Comparison of ENCODE assay signal across 1 cellular context in the genomic region with DNA sequence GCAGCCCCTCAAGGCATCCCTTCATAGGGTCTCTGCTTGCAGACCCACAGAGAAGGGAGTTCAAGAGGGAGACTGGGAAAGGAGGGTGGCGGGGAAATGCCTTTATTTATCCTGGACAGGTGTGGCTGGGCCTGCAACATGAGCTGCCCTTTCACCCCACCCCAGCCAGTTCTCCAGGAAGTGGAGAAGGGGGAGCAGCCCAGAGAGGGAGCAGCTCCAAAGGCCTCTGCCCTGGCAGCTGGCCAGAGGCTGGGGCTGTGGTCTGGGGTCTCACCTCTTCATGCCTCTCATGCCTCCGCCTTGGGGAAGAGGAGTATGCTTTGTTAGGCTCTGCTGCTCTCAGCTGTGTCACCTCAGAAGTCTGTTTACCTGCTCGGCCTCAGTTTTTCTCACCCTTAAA.
TF ChIP-seq lines count a peak whose summit lies in the region.

No MANE protein-coding gene starts in this region.

TF ChIP-seq in K562, 482 proteins besides CTCF, POLR2A, EP300 and RAD21:
- TF ChIP-seq, protein P1, sequence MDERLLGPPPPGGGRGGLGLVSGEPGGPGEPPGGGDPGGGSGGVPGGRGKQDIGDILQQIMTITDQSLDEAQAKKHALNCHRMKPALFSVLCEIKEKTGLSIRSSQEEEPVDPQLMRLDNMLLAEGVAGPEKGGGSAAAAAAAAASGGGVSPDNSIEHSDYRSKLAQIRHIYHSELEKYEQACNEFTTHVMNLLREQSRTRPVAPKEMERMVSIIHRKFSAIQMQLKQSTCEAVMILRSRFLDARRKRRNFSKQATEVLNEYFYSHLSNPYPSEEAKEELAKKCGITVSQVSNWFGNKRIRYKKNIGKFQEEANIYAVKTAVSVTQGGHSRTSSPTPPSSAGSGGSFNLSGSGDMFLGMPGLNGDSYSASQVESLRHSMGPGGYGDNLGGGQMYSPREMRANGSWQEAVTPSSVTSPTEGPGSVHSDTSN (CRISPR knock-in tag; IDR thresholded peaks at IDR 0.05; ENCODE audit: low read depth), result no peak
- TF ChIP-seq, protein P1 (tag; conservative IDR thresholded peaks at IDR 0.05; ENCODE audit: low read depth), result no peak
- TF ChIP-seq ZNF143 (CRISPR knock-in tag; IDR thresholded peaks at IDR 0.05), result no peak
- peak; percentile 27; the same call in 1 of the 2 replicates for TF ChIP-seq NFIC (IDR thresholded peaks at IDR 0.05)
- TF ChIP-seq DIDO1 (tag; IDR thresholded peaks at IDR 0.05; ENCODE audit: low read depth), result no peak
- TF ChIP-seq PYGO2 (tag; IDR thresholded peaks at IDR 0.05), result no peak
- TF ChIP-seq HSF4 (CRISPR knock-in tag; IDR thresholded peaks at IDR 0.05; ENCODE audit: borderline replicate concordance), result no peak
- TF ChIP-seq, protein P2, sequence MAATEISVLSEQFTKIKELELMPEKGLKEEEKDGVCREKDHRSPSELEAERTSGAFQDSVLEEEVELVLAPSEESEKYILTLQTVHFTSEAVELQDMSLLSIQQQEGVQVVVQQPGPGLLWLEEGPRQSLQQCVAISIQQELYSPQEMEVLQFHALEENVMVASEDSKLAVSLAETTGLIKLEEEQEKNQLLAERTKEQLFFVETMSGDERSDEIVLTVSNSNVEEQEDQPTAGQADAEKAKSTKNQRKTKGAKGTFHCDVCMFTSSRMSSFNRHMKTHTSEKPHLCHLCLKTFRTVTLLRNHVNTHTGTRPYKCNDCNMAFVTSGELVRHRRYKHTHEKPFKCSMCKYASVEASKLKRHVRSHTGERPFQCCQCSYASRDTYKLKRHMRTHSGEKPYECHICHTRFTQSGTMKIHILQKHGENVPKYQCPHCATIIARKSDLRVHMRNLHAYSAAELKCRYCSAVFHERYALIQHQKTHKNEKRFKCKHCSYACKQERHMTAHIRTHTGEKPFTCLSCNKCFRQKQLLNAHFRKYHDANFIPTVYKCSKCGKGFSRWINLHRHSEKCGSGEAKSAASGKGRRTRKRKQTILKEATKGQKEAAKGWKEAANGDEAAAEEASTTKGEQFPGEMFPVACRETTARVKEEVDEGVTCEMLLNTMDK (IDR thresholded peaks at IDR 0.05; ENCODE audit: borderline replicate concordance, insufficient read depth, low read depth, low read length, poor library complexity, severe bottlenecking), result no peak
- TF ChIP-seq SAP30 (IDR thresholded peaks at IDR 0.05; ENCODE audit: borderline replicate concordance, insufficient read depth, low read depth, low read length, poor library complexity, severe bottlenecking), result no peak
- no peak for TF ChIP-seq ZNF785 (CRISPR knock-in tag; IDR thresholded peaks at IDR 0.05)
TF ChIP-seq in K562: peak in this region for 1.
